ENCODE assay signal across 12 cellular contexts in genomic region chr5:158701406-158702177, GRCh38.
A peak's percentile ranks its signal among the peaks of the same experiment; 100 is the strongest.
DNase-seq lines count a peak whose midpoint lies in the region; ATAC-seq and TF ChIP-seq lines count a peak whose summit lies in the region.
"Had no signal": no experiment of that assay in that cellular context is flagged by ENCODE, and none has a peak within 500 bp of the region (broad histone marks: within the 10 kb centered on the region; RNA-seq: fewer than 3 reads in every experiment).

No MANE protein-coding gene starts in this region.

- H3K27ac ChIP-seq in gastrocnemius medialis = peak overlapping the region in 3 of 4 donors; percentile 12 to 44 (median 42)

- no peaks in the 10 kb centered on the region for H3K36me3 Mint-ChIP-seq in activated CD4-positive, alpha-beta memory T cell treated with anti-CD3 and anti-CD28 coated beads for 36 hours
- H3K36me3 Mint-ChIP-seq in activated CD4-positive, alpha-beta memory T cell treated with anti-CD3 and anti-CD28 coated beads, Interleukin-2, amount 10 ng/mL, durations not matched to agents 7 days and 5 days (ENCODE audit: low read depth) = no peaks in the 10 kb centered on the region
- H3K36me3 Mint-ChIP-seq: naive thymus-derived CD4-positive, alpha-beta T cell had no signal

- H3K4me1 ChIP-seq in gastrocnemius medialis = peaks cover 3 to 5% of the 10 kb centered on the region in 2 donors

- peaks cover 0 to under 1% of the 10 kb centered on the region in 2 donors for H3K36me3 ChIP-seq in gastrocnemius medialis

- H3K27ac Mint-ChIP-seq in activated CD4-positive, alpha-beta memory T cell treated with anti-CD3 and anti-CD28 coated beads for 36 hours = no peak overlapping the region
- no peak overlapping the region for H3K27ac Mint-ChIP-seq in activated CD4-positive, alpha-beta memory T cell treated with anti-CD3 and anti-CD28 coated beads, Interleukin-2, amount 10 ng/mL, durations not matched to agents 7 days and 5 days
- H3K27ac Mint-ChIP-seq: naive thymus-derived CD4-positive, alpha-beta T cell had no signal

- H3K4me3 Mint-ChIP-seq in activated CD4-positive, alpha-beta memory T cell treated with anti-CD3 and anti-CD28 coated beads for 36 hours = no peak overlapping the region
- no peak overlapping the region for H3K4me3 Mint-ChIP-seq in activated CD4-positive, alpha-beta memory T cell treated with anti-CD3 and anti-CD28 coated beads, Interleukin-2, amount 10 ng/mL, durations not matched to agents 7 days and 5 days
- H3K4me3 Mint-ChIP-seq: naive thymus-derived CD4-positive, alpha-beta T cell had no signal

- no peak overlapping the region for H3K4me3 ChIP-seq in gastrocnemius medialis

- H3K9me3 Mint-ChIP-seq in activated CD4-positive, alpha-beta memory T cell treated with anti-CD3 and anti-CD28 coated beads for 36 hours = no peaks in the 10 kb centered on the region
- H3K9me3 Mint-ChIP-seq in activated CD4-positive, alpha-beta memory T cell treated with anti-CD3 and anti-CD28 coated beads, Interleukin-2, amount 10 ng/mL, durations not matched to agents 7 days and 5 days = no peaks in the 10 kb centered on the region
- H3K9me3 Mint-ChIP-seq: naive thymus-derived CD4-positive, alpha-beta T cell had no signal

- DNase-seq in EL = peak; percentile 93
- DNase-seq in NCI-H460 (ENCODE audit: extremely low read depth, low read depth) = peak; percentile 20
- peak; percentile 28 for DNase-seq in epidermal melanocyte (ENCODE audit: insufficient read length, low spot score)
- DNase-seq in gastrocnemius medialis = no peak
- no peak for DNase-seq in activated CD4-positive, alpha-beta memory T cell treated with anti-CD3 and anti-CD28 coated beads for 36 hours
- DNase-seq in T-helper 1 cell = no peak
- DNase-seq in activated CD4-positive, alpha-beta memory T cell treated with anti-CD3 and anti-CD28 coated beads, Interleukin-2, amount 10 ng/mL, durations not matched to agents 7 days and 5 days = no peak
- DNase-seq in posterior vena cava (ENCODE audit: low spot score) = no peak
- DNase-seq: central memory CD4-positive, alpha-beta T cell; DMS153; naive thymus-derived CD4-positive, alpha-beta T cell; stimulated activated CD4-positive, alpha-beta T cell treated with anti-CD3 and anti-CD28 coated beads, Interleukin-1b, Interleukin-23, amount 100 ng/mL, for 48 hours had no signal

- TF ChIP-seq POLR2A in gastrocnemius medialis (IDR thresholded peaks at IDR 0.05) = no peak

- intact Hi-C loops in gastrocnemius medialis (cut with DNase I; ENCODE audit: low total_unique reads) = no loop called here
- intact Hi-C loops in activated CD4-positive, alpha-beta memory T cell treated with anti-CD3 and anti-CD28 coated beads for 36 hours (cut with micrococcal nuclease) = no loop called here
- intact Hi-C loops in posterior vena cava (cut with DNase I) = no loop called here

- H3K27me3 ChIP-seq in gastrocnemius medialis = no peaks in the 10 kb centered on the region

- POLR2A ChIA-PET in activated CD4-positive, alpha-beta memory T cell treated with anti-CD3 and anti-CD28 coated beads for 36 hours (lab: Charles Lee) = interaction anchor here (0.6 kb wide), 2 partner anchors 215 to 277 kb away, joined by 3 read pairs; no protein-coding TSS in a partner anchor
- POLR2A ChIA-PET in activated CD4-positive, alpha-beta memory T cell treated with anti-CD3 and anti-CD28 coated beads, Interleukin-2, amount 10 ng/mL, durations not matched to agents 7 days and 5 days (lab: Charles Lee) = interaction anchor here (0.7 kb wide), 1 partner anchor 469 kb away, joined by 3 read pairs; no protein-coding TSS in a partner anchor

- H3K27me3 Mint-ChIP-seq in activated CD4-positive, alpha-beta memory T cell treated with anti-CD3 and anti-CD28 coated beads for 36 hours = peaks cover 3% of the 10 kb centered on the region
- H3K27me3 Mint-ChIP-seq in activated CD4-positive, alpha-beta memory T cell treated with anti-CD3 and anti-CD28 coated beads, Interleukin-2, amount 10 ng/mL, durations not matched to agents 7 days and 5 days = peaks cover 7% of the 10 kb centered on the region

- H3K4me1 Mint-ChIP-seq in activated CD4-positive, alpha-beta memory T cell treated with anti-CD3 and anti-CD28 coated beads for 36 hours (ENCODE audit: low read depth) = no peaks in the 10 kb centered on the region
- no peaks in the 10 kb centered on the region for H3K4me1 Mint-ChIP-seq in activated CD4-positive, alpha-beta memory T cell treated with anti-CD3 and anti-CD28 coated beads, Interleukin-2, amount 10 ng/mL, durations not matched to agents 7 days and 5 days
- H3K4me1 Mint-ChIP-seq: naive thymus-derived CD4-positive, alpha-beta T cell had no signal

- CTCF ChIA-PET in activated CD4-positive, alpha-beta memory T cell treated with anti-CD3 and anti-CD28 coated beads for 36 hours (lab: Charles Lee) = interaction anchor here (0.8 to 12.0 kb wide), 2 partner anchors 406 to 431 kb away, joined by 3 to 412 read pairs; no protein-coding TSS in a partner anchor
- CTCF ChIA-PET in activated CD4-positive, alpha-beta memory T cell treated with anti-CD3 and anti-CD28 coated beads, Interleukin-2, amount 10 ng/mL, durations not matched to agents 7 days and 5 days (lab: Charles Lee) = interaction anchor here (1.7 to 2.3 kb wide), 2 partner anchors 406 to 431 kb away, joined by 7 to 14 read pairs; no protein-coding TSS in a partner anchor

- no peak for TF ChIP-seq CTCF in gastrocnemius medialis (IDR thresholded peaks at IDR 0.05 in 4 of 5, conservative IDR thresholded peaks at IDR 0.05 in 1 of 5)

- in situ Hi-C loops in gastrocnemius medialis (cut with MboI; ENCODE audit: low sequenced_read_pairs in 4 of 4) = no loop called here

- no peaks in the 10 kb centered on the region for H3K9me3 ChIP-seq in gastrocnemius medialis

- ATAC-seq in gastrocnemius medialis = no peak
- ATAC-seq: naive thymus-derived CD4-positive, alpha-beta T cell had no signal

Comparison
In these comparisons a context has a peak if more than half of its experiments do, and no peak if none do; other contexts are left out.
1. DNase-seq: peak in EL (single experiment), NCI-H460 (single experiment) and epidermal melanocyte (single experiment); none in gastrocnemius medialis (0 of 2), activated CD4-positive, alpha-beta memory T cell treated with anti-CD3 and anti-CD28 coated beads for 36 hours (single experiment), T-helper 1 cell (0 of 5), activated CD4-positive, alpha-beta memory T cell treated with anti-CD3 and anti-CD28 coated beads, Interleukin-2, amount 10 ng/mL, durations not matched to agents 7 days and 5 days (single experiment) and posterior vena cava (single experiment).